Comparison of ENCODE assay signal across 1 cellular context in genomic region chr15:91517491-91518200, GRCh38.
TF ChIP-seq lines count a peak whose summit lies in the region.

No MANE protein-coding gene starts in this region.

TF ChIP-seq in SK-N-SH treated with all-trans-retinoic acid at 6 μM for 48 hours, 23 proteins besides CTCF, POLR2A, EP300 and RAD21 (continued from another document):
- TF ChIP-seq CREB5 (CRISPR knock-in tag; IDR thresholded peaks at IDR 0.05; ENCODE audit: low read depth) (no peak), ZC3H10 (CRISPR knock-in tag; IDR thresholded peaks at IDR 0.05) (no peak), CSRNP3 (CRISPR knock-in tag; IDR thresholded peaks at IDR 0.05) (no peak), CSDC2 (CRISPR knock-in tag; IDR thresholded peaks at IDR 0.05) (no peak), ZNF565 (CRISPR knock-in tag; conservative IDR thresholded peaks at IDR 0.05; ENCODE audit: low read depth) (no peak)
TF ChIP-seq in SK-N-SH treated with all-trans-retinoic acid at 6 μM for 48 hours: peak in this region for 0.
